In genomic region chr4:30754021-30754420, GRCh38 we compare ENCODE assay signal across 17 cellular contexts. TPM values are rescaled to one million over a fixed set of nuclear protein-coding genes. Genes with fewer than 3 reads are reported as not detected.
A peak's percentile ranks its signal among the peaks of the same experiment; 100 is the strongest.
DNase-seq lines count a peak whose midpoint lies in the region; ATAC-seq and TF ChIP-seq lines count a peak whose summit lies in the region.
"Had no signal": no experiment of that assay in that cellular context is flagged by ENCODE, and none has a peak within 500 bp of the region (broad histone marks: within the 10 kb centered on the region; RNA-seq: fewer than 3 reads in every experiment).

No MANE protein-coding gene starts in this region.

- CTCF ChIA-PET in PC-3 (lab: Charles Lee) = no interaction called here

- H3K9me2 ChIP-seq in PC-3 (replicated peaks; ENCODE audit: low read length) = no peaks in the 10 kb centered on the region

- DNase-seq in EH (ENCODE audit: low read depth) (peak; percentile 35), PC-3 (peak; percentile 63), choroid plexus epithelial cell (ENCODE audit: low read depth) (peak; percentile 55), mesenchymal stem cell (peak; percentile 62), NCI-H1048 (lab: John Stamatoyannopoulos, UW) (no peak), NCI-H748 (lab: John Stamatoyannopoulos, UW; ENCODE audit: unreplicated experiment) (no peak), DMS79 treated with DMSO at 0.1 percent for 48 hours (lab: John Stamatoyannopoulos, UW) (no peak)
- DNase-seq: activated CD4-positive, alpha-beta T cell treated with anti-CD3 and anti-CD28 coated beads, Interleukin-2, amount 50 U/mL, for 48 hours; activated naive CD8-positive, alpha-beta T cell treated with anti-CD3 and anti-CD28 coated beads for 36 hours; activated T-cell treated with anti-CD3 and anti-CD28 coated beads, Interleukin-2, amount 50 U/mL, for 48 hours; AML-193; KBM-7; NCI-H2227 treated with DMSO at 0.1 percent for 48 hours; right lobe of liver; stimulated activated CD4-positive, alpha-beta T cell treated with anti-CD3 and anti-CD28 coated beads, Interleukin-4, amount 100 ng/mL, for 24 hours; upper lobe of left lung had no signal

- H3K18ac ChIP-seq in mesenchymal stem cell (ENCODE audit: low read depth in 1 of 2, low read length in 2 of 2) = no peak overlapping the region

- H3K79me2 ChIP-seq in PC-3 (ENCODE audit: low read length) = no peaks in the 10 kb centered on the region

- WGBS in mesenchymal stem cell = 92% methylated on average over 2 of the region's 3 CpGs

- H2AFZ ChIP-seq in PC-3 (ENCODE audit: low read length) (no peak overlapping the region), mesenchymal stem cell (ENCODE audit: low read depth, low read length) (no peak overlapping the region)

- no peak overlapping the region for H3K27ac ChIP-seq in PC-3 (ENCODE audit: low read length)
- no peak overlapping the region for H3K27ac ChIP-seq in mesenchymal stem cell (ENCODE audit: low read length, poor library complexity, severe bottlenecking)
- H3K27ac ChIP-seq: right lobe of liver, upper lobe of left lung had no signal

- H3K79me1 ChIP-seq in mesenchymal stem cell (replicated peaks; ENCODE audit: low read length, poor library complexity, severe bottlenecking) = no peaks in the 10 kb centered on the region

- H3K9me3 ChIP-seq in PC-3 (ENCODE audit: low read length) (no peaks in the 10 kb centered on the region), mesenchymal stem cell (ENCODE audit: control insufficient read depth, low read length) (no peaks in the 10 kb centered on the region)
- H3K9me3 ChIP-seq: right lobe of liver, upper lobe of left lung had no signal

- no peak overlapping the region for H2BK15ac ChIP-seq in mesenchymal stem cell (ENCODE audit: low read depth, poor library complexity, severe bottlenecking)

- intact Hi-C loops in PC-3 (cut with micrococcal nuclease) = no loop called here

- no peaks in the 10 kb centered on the region for H3F3A ChIP-seq in PC-3 (ENCODE audit: low read length, unreplicated experiment)

- H3K9ac ChIP-seq in PC-3 (ENCODE audit: low read length) (no peak overlapping the region), mesenchymal stem cell (ENCODE audit: low read length) (no peak overlapping the region)

- TF ChIP-seq CTCF in PC-3 (conservative IDR thresholded peaks at IDR 0.05; ENCODE audit: low read depth, low read length) (no peak), choroid plexus epithelial cell (conservative IDR thresholded peaks at IDR 0.05; ENCODE audit: low read depth, low read length) (no peak)

- H2BK120ac ChIP-seq in mesenchymal stem cell (ENCODE audit: low read depth, low read length) = no peak overlapping the region

- H3K14ac ChIP-seq in mesenchymal stem cell (ENCODE audit: low read length in 2 of 2) = no peak overlapping the region

- POLR2A ChIA-PET in PC-3 (lab: Charles Lee; ENCODE audit: unreplicated experiment) = no interaction called here

- H2BK12ac ChIP-seq in mesenchymal stem cell (ENCODE audit: low read length in 2 of 2) = no peak overlapping the region

- no peak overlapping the region for H2BK5ac ChIP-seq in mesenchymal stem cell (ENCODE audit: low read depth, low read length, poor library complexity, severe bottlenecking)

- BruUV-seq in PC-3 (replicated peaks; lab: Mats Ljungman, UMichigan) = no TSS peak

- no peak overlapping the region for H3K23ac ChIP-seq in mesenchymal stem cell (ENCODE audit: low read length in 2 of 2)

- H4K91ac ChIP-seq in mesenchymal stem cell (ENCODE audit: low read length) = no peak overlapping the region

- no peak overlapping the region for H4K8ac ChIP-seq in mesenchymal stem cell (ENCODE audit: low read length)

- no peaks in the 10 kb centered on the region for H3K36me3 ChIP-seq in PC-3 (ENCODE audit: low read depth, low read length)
- no peaks in the 10 kb centered on the region for H3K36me3 ChIP-seq in mesenchymal stem cell (ENCODE audit: control insufficient read depth in 1 of 2, insufficient read depth in 2 of 2, low read depth in 1 of 2, low read length in 2 of 2)
- H3K36me3 ChIP-seq: right lobe of liver, upper lobe of left lung had no signal

- H3K4me2 ChIP-seq in PC-3 (ENCODE audit: low read length) (no peak overlapping the region), mesenchymal stem cell (ENCODE audit: low read length, poor library complexity, severe bottlenecking) (no peak overlapping the region)

- H3K4me3 ChIP-seq in PC-3 (ENCODE audit: low read length) = no peak overlapping the region
- H3K4me3 ChIP-seq in choroid plexus epithelial cell (ENCODE audit: low read depth, low read length) = no peak overlapping the region
- no peak overlapping the region for H3K4me3 ChIP-seq in mesenchymal stem cell (ENCODE audit: insufficient read depth in 1 of 2, low read depth in 1 of 2, low read length in 2 of 2)
- H3K4me3 ChIP-seq: right lobe of liver, upper lobe of left lung had no signal

- no peak overlapping the region for H2AK5ac ChIP-seq in mesenchymal stem cell (ENCODE audit: low read length, severe bottlenecking)

- no peak overlapping the region for H3K4ac ChIP-seq in mesenchymal stem cell (ENCODE audit: low read depth in 1 of 2, low read length in 2 of 2)

- H3K27me3 ChIP-seq in PC-3 (ENCODE audit: low read length) = no peaks in the 10 kb centered on the region
- no peaks in the 10 kb centered on the region for H3K27me3 ChIP-seq in mesenchymal stem cell (ENCODE audit: control insufficient read depth in 1 of 2, insufficient read depth in 1 of 2, low read length in 2 of 2)
- H3K27me3 ChIP-seq: right lobe of liver, upper lobe of left lung had no signal

- ATAC-seq in PC-3 (no peak), GM19351 (IDR thresholded peaks at IDR 0.05; ENCODE audit: unreplicated experiment) (no peak)
- ATAC-seq: right lobe of liver had no signal

- H3K4me1 ChIP-seq in PC-3 (ENCODE audit: insufficient read depth, low read length) (peaks cover 40% of the 10 kb centered on the region), mesenchymal stem cell (ENCODE audit: control insufficient read depth, insufficient read depth, low read depth, low read length) (no peaks in the 10 kb centered on the region)
- H3K4me1 ChIP-seq: right lobe of liver, upper lobe of left lung had no signal

- no peaks in the 10 kb centered on the region for H4K20me1 ChIP-seq in PC-3 (ENCODE audit: low read length)

RNA-seq across cellular contexts. Expression of gene PCDH7, which starts 33.9 kb away (rescaled TPM):
- total RNA-seq in PC-3 (2014; rRNA removed) = 1.8 and 1.9 TPM in 2 replicates
- polyA plus RNA-seq in mesenchymal stem cell (2013, experiment 1 of 2) = 17.0 TPM
- polyA plus RNA-seq in mesenchymal stem cell (2013, experiment 2 of 2) = 17.7 TPM
- total RNA-seq: activated naive CD8-positive, alpha-beta T cell treated with anti-CD3 and anti-CD28 coated beads for 36 hours had no signal

Comparison
In these comparisons a context has a peak if more than half of its experiments do, and no peak if none do; other contexts are left out.
1. DNase-seq: peak in EH (single experiment), PC-3 (single experiment), choroid plexus epithelial cell (single experiment) and mesenchymal stem cell (single experiment); none in NCI-H1048 (single experiment), NCI-H748 (single experiment) and DMS79 treated with DMSO at 0.1 percent for 48 hours (single experiment).